In the genomic region with DNA sequence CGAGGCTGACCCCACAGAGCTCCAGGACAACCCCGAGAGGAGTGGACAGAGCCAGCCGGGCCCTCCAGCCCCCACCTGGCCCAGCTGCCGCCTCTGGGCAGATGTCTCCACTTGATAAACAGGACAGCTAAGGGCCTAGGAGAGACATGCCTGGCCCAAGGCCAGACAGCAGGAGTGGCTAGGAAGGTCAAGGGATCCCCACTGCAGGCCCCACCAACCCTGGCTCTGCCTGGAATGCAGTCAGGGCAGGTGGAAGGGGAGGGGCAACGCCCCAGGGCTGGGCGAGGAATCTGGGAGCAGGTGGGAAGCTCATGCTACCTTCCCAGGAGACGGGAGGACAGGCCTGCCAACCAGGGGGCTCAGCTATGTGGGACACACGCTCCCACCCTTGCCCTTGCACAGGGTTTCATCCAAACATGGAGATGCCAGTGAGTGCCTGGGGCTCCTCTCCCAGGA, we compare ENCODE assay signal across 8 cellular contexts. TPM values are rescaled to one million over a fixed set of nuclear protein-coding genes. Genes with fewer than 3 reads are reported as not detected.
A peak's percentile ranks its signal among the peaks of the same experiment; 100 is the strongest.
DNase-seq lines count a peak whose midpoint lies in the region; ATAC-seq and TF ChIP-seq lines count a peak whose summit lies in the region.

No MANE protein-coding gene starts in this region.

- peak overlapping the region; percentile 51 to 72 for H3K27ac ChIP-seq in ovary

- H3K4me1 ChIP-seq in ovary (ENCODE audit: insufficient read depth) = peaks cover 40% of the 10 kb centered on the region

- TF ChIP-seq POLR2A in ovary (IDR thresholded peaks at IDR 0.05) = no peak

- ATAC-seq in esophagus mucosa (peak; percentile 58), HG02884 (IDR thresholded peaks at IDR 0.05; ENCODE audit: unreplicated experiment) (no peak)

- no peak overlapping the region for H3K4me3 ChIP-seq in ovary

- no peak for TF ChIP-seq EP300 in ovary (IDR thresholded peaks at IDR 0.05)

- intact Hi-C loops in ovary (cut with DNase I) = no loop called here

- no peaks in the 10 kb centered on the region for H3K27me3 ChIP-seq in ovary

- no peaks in the 10 kb centered on the region for H3K36me3 ChIP-seq in ovary

- DNase-seq in EH (ENCODE audit: low read depth) (peak; percentile 51), OCI-M1 (lab: John Stamatoyannopoulos, UW) (peak; percentile 83), ovary (peak in 2 of 5 donors; percentile 29 to 46), COR-L47 (lab: John Stamatoyannopoulos, UW) (no peak), NCI-H446 (lab: John Stamatoyannopoulos, UW) (no peak), hepatic stellate cell (ENCODE audit: low spot score) (no peak)

- H3K9me3 ChIP-seq in ovary = no peaks in the 10 kb centered on the region

- no peak for TF ChIP-seq CTCF in ovary (IDR thresholded peaks at IDR 0.05)

- 71 to 79% (median 78%) methylated on average over 8 of the region's 8 CpGs for WGBS in ovary, 3 donors

RNA-seq across cellular contexts. Expression of a gene that starts 25.2 kb away (rescaled TPM):
- 114 TPM for total RNA-seq in esophagus mucosa
- 10 to 100 TPM; 20.5 to 88.6 (median 68.3) TPM for total RNA-seq in ovary
- 10 to 100 TPM in 1 of 2 donors, 1 to 10 TPM in 1; 6.9 to 57.5 TPM for polyA plus RNA-seq in ovary

RNA-seq across cellular contexts. Expression of a gene that starts 27.2 kb away (rescaled TPM):
- total RNA-seq in esophagus mucosa (17.3 TPM), ovary (10 to 100 TPM in 1 of 7 donors, 1 to 10 TPM in 6; 4.7 to 10.4 (median 7.5) TPM)
- 1 to 10 TPM; 7.3 to 8.6 TPM for polyA plus RNA-seq in ovary

RNA-seq across cellular contexts. Expression of a gene that starts 31.8 kb away (rescaled TPM):
- total RNA-seq in esophagus mucosa (22.0 TPM), ovary (10 to 100 TPM in 5 of 7 donors, 1 to 10 TPM in 2; 5.2 to 31.1 (median 20.3) TPM)
- 10 to 100 TPM in 1 of 2 donors, 1 to 10 TPM in 1; 2.4 to 14.5 TPM for polyA plus RNA-seq in ovary

RNA-seq across cellular contexts. Expression of a gene that starts 36.6 kb away (rescaled TPM):
- total RNA-seq in esophagus mucosa (97.3 TPM), ovary (10 to 100 TPM; 10.3 to 32.5 (median 17.5) TPM)
- 10 to 100 TPM in 1 of 2 donors, 1 to 10 TPM in 1; 9.7 to 18.8 TPM for polyA plus RNA-seq in ovary

Comparison
In these comparisons a context has a peak if more than half of its experiments do, and no peak if none do; other contexts are left out.
1. DNase-seq: peak in EH (single experiment) and OCI-M1 (single experiment); none in COR-L47 (single experiment), NCI-H446 (0 of 2) and hepatic stellate cell (single experiment).